In genomic region chrX:6821730-6822129, GRCh38 we compare ENCODE assay signal across 30 cellular contexts.
"Had no signal": no experiment of that assay in that cellular context is flagged by ENCODE, and none has a peak within 500 bp of the region (broad histone marks: within the 10 kb centered on the region; RNA-seq: fewer than 3 reads in every experiment).

No MANE protein-coding gene starts in this region.

- DNase-seq: activated B cell treated with CpG ODN at 0.5 μM for 24 hours; activated CD4-positive, alpha-beta T cell treated with anti-CD3 and anti-CD28 coated beads for 48 hours; activated CD4-positive, alpha-beta T cell treated with anti-CD3 and anti-CD28 coated beads, Interleukin-2, amount 50 U/mL, for 1 hour; activated CD4-positive, alpha-beta T cell treated with anti-CD3 and anti-CD28 coated beads, Interleukin-2, amount 50 U/mL, for 48 hours; activated CD8-positive, alpha-beta memory T cell treated with anti-CD3 and anti-CD28 coated beads for 24 hours; activated CD8-positive, alpha-beta memory T cell treated with anti-CD3 and anti-CD28 coated beads, Interleukin-2, amount 50 U/mL, for 4 hours; activated CD8-positive, alpha-beta T cell treated with anti-CD3 and anti-CD28 coated beads for 36 hours; activated effector memory CD4-positive, alpha-beta T cell treated with anti-CD3 and anti-CD28 coated beads, Interleukin-2, amount 50 U/mL, for 16 hours; activated naive CD4-positive, alpha-beta T cell treated with anti-CD3 and anti-CD28 coated beads for 36 hours; activated naive CD8-positive, alpha-beta T cell treated with anti-CD3 and anti-CD28 coated beads for 36 hours; activated naive CD8-positive, alpha-beta T cell treated with anti-CD3 and anti-CD28 coated beads, Interleukin-2, amount 50 U/mL, for 24 hours; activated T-cell treated with anti-CD3 and anti-CD28 coated beads, Interleukin-2, amount 50 U/mL, for 1 hour; activated T-cell treated with anti-CD3 and anti-CD28 coated beads, Interleukin-2, amount 50 U/mL, for 48 hours; adrenal gland; amygdala; aorta; body of pancreas; caudate nucleus; cortex of kidney; dermis blood vessel endothelial cell; effector CD4-positive, alpha-beta T cell; effector memory CD8-positive, alpha-beta T cell; erythroblast; foreskin keratinocyte; gastrocnemius medialis; glutamatergic neuron; heart left ventricle; T1000; WERI-Rb-1 had no signal

- ATAC-seq: activated CD4-positive, CD25-positive, alpha-beta regulatory T cell treated with anti-CD3 and anti-CD28 coated beads, Interleukin-2, amount 50 U/mL, for 24 hours; activated CD8-positive, alpha-beta T cell treated with anti-CD3 and anti-CD28 coated beads for 36 hours; activated naive CD8-positive, alpha-beta T cell treated with anti-CD3 and anti-CD28 coated beads, Interleukin-2, amount 50 U/mL, for 24 hours; body of pancreas; effector memory CD8-positive, alpha-beta T cell; foreskin keratinocyte; gastrocnemius medialis; heart left ventricle had no signal
